10 cellular contexts compared by ENCODE assay signal in genomic region chr16:81778231-81778630, GRCh38. TPM values are rescaled to one million over a fixed set of nuclear protein-coding genes. Genes with fewer than 3 reads are reported as not detected.
DNase-seq lines count a peak whose midpoint lies in the region; ATAC-seq, FAIRE-seq and TF ChIP-seq lines count a peak whose summit lies in the region.
"Had no signal": no experiment of that assay in that cellular context is flagged by ENCODE, and none has a peak within 500 bp of the region (broad histone marks: within the 10 kb centered on the region; RNA-seq: fewer than 3 reads in every experiment).

No MANE protein-coding gene starts in this region.

- TF ChIP-seq CTCF in RWPE2 (IDR thresholded peaks at IDR 0.05; ENCODE audit: poor library complexity, severe bottlenecking) = no peak
- no peak for TF ChIP-seq CTCF in endothelial cell of umbilical vein (IDR thresholded peaks at IDR 0.05; ENCODE audit: extremely low read depth in 1 of 2, insufficient read depth in 1 of 2, low read depth in 1 of 2, low read length in 2 of 2)
- no peak for TF ChIP-seq CTCF in ovary (IDR thresholded peaks at IDR 0.05)

- peaks cover 15% of the 10 kb centered on the region for H3K4me1 Mint-ChIP-seq in activated T-cell treated with anti-CD3 and anti-CD28 coated beads, Interleukin-2, amount 50 U/mL, for 72 hours (ENCODE audit: low read depth)
- peaks cover 22% of the 10 kb centered on the region for H3K4me1 Mint-ChIP-seq in stimulated activated effector memory CD8-positive, alpha-beta T cell treated with anti-CD3 and anti-CD28 coated beads, Interleukin-12 subunit alpha, Interleukin-12 subunit beta, amount 100 ng/mL, for 72 hours

- no peak overlapping the region for H2AFZ ChIP-seq in endothelial cell of umbilical vein (ENCODE audit: low read depth, low read length)

- H3K9me1 ChIP-seq in endothelial cell of umbilical vein (replicated peaks; ENCODE audit: control insufficient read depth, extremely low read depth, insufficient read depth, low read length) = no peaks in the 10 kb centered on the region

- no peak for FAIRE-seq in endothelial cell of umbilical vein (lab: Jason Lieb, UNC)

- dilution Hi-C loops in endothelial cell of umbilical vein (cut with MboI; ENCODE audit: extremely low pct_ligation_motif_present, low sequenced_read_pairs) = no loop called here

- CTCF ChIA-PET in endothelial cell of umbilical vein (lab: Charles Lee) = interaction anchor here (0.8 to 3.5 kb wide), 3 partner anchors 21 to 95 kb away, joined by 3 to 27 read pairs (median 4); no protein-coding TSS in a partner anchor

- peaks cover 15% of the 10 kb centered on the region for H3K27me3 ChIP-seq in RWPE2 (ENCODE audit: insufficient read depth, poor library complexity, severe bottlenecking)
- peaks cover 5% of the 10 kb centered on the region in 2 experiments for H3K27me3 ChIP-seq in endothelial cell of umbilical vein (ENCODE audit: control insufficient read depth in 2 of 2, insufficient read depth in 2 of 2, low read length in 2 of 2)
- no peaks in the 10 kb centered on the region for H3K27me3 ChIP-seq in ovary

- H3K79me2 ChIP-seq in endothelial cell of umbilical vein (ENCODE audit: control insufficient read depth, insufficient read depth, low read length) = no peaks in the 10 kb centered on the region

- H3K36me3 ChIP-seq in RWPE2 (ENCODE audit: low read depth) = no peaks in the 10 kb centered on the region
- H3K36me3 ChIP-seq in endothelial cell of umbilical vein (ENCODE audit: control insufficient read depth in 2 of 2, extremely low read depth in 1 of 2, insufficient read depth in 2 of 2, low read length in 2 of 2) = no peaks in the 10 kb centered on the region
- no peaks in the 10 kb centered on the region for H3K36me3 ChIP-seq in ovary
- H3K36me3 ChIP-seq: cardiac muscle cell had no signal

- H3K4me3 ChIP-seq in RWPE2 (ENCODE audit: severe bottlenecking) (peak overlapping the region; percentile 71), endothelial cell of umbilical vein (replicated peaks in 1 of 3; ENCODE audit: insufficient read depth in 1 of 3, low read depth in 1 of 3, low read length in 3 of 3) (no peak overlapping the region), ovary (no peak overlapping the region)

- no peaks in the 10 kb centered on the region for H3K9me3 Mint-ChIP-seq in activated T-cell treated with anti-CD3 and anti-CD28 coated beads, Interleukin-2, amount 50 U/mL, for 72 hours
- H3K9me3 Mint-ChIP-seq in stimulated activated effector memory CD8-positive, alpha-beta T cell treated with anti-CD3 and anti-CD28 coated beads, Interleukin-12 subunit alpha, Interleukin-12 subunit beta, amount 100 ng/mL, for 72 hours = no peaks in the 10 kb centered on the region

- ATAC-seq in activated T-cell treated with anti-CD3 and anti-CD28 coated beads, Interleukin-2, amount 50 U/mL, for 72 hours (replicated peaks in 1 of 2) = no peak
- no peak for ATAC-seq in RWPE2 (ENCODE audit: low read depth)
- no peak for ATAC-seq in stimulated activated effector memory CD8-positive, alpha-beta T cell treated with anti-CD3 and anti-CD28 coated beads, Interleukin-12 subunit alpha, Interleukin-12 subunit beta, amount 100 ng/mL, for 72 hours
- no peak for ATAC-seq in Right ventricle myocardium inferior

- H4K20me1 ChIP-seq in endothelial cell of umbilical vein (replicated peaks; ENCODE audit: control insufficient read depth, extremely low read depth, insufficient read depth, low read length) = no peaks in the 10 kb centered on the region

- H3K9me3 ChIP-seq in RWPE2 (ENCODE audit: severe bottlenecking) (no peaks in the 10 kb centered on the region), endothelial cell of umbilical vein (replicated peaks; ENCODE audit: control insufficient read depth, insufficient read depth, low read length) (no peaks in the 10 kb centered on the region), ovary (no peaks in the 10 kb centered on the region)

- peaks cover 0 to 1% of the 10 kb centered on the region in 2 donors for H3K36me3 Mint-ChIP-seq in activated T-cell treated with anti-CD3 and anti-CD28 coated beads, Interleukin-2, amount 50 U/mL, for 72 hours (ENCODE audit: insufficient read depth in 2 of 2)
- H3K36me3 Mint-ChIP-seq in stimulated activated effector memory CD8-positive, alpha-beta T cell treated with anti-CD3 and anti-CD28 coated beads, Interleukin-12 subunit alpha, Interleukin-12 subunit beta, amount 100 ng/mL, for 72 hours = no peaks in the 10 kb centered on the region

- no peak overlapping the region for H3K27ac Mint-ChIP-seq in activated T-cell treated with anti-CD3 and anti-CD28 coated beads, Interleukin-2, amount 50 U/mL, for 72 hours
- peak overlapping the region; percentile 73 for H3K27ac Mint-ChIP-seq in stimulated activated effector memory CD8-positive, alpha-beta T cell treated with anti-CD3 and anti-CD28 coated beads, Interleukin-12 subunit alpha, Interleukin-12 subunit beta, amount 100 ng/mL, for 72 hours

- no TSS peak for BruUV-seq in endothelial cell of umbilical vein (replicated peaks; lab: Mats Ljungman, UMichigan)

- no peak for DNase-seq in activated T-cell treated with anti-CD3 and anti-CD28 coated beads, Interleukin-2, amount 50 U/mL, for 72 hours
- no peak for DNase-seq in activated T-cell treated with anti-CD3 and anti-CD28 coated beads, Interleukin-2, amount 50 U/mL, for 1 hour
- no peak for DNase-seq in RWPE2 (ENCODE audit: low spot score)
- no peak for DNase-seq in endothelial cell of umbilical vein (ENCODE audit: low read depth, low spot score)
- DNase-seq in stimulated activated effector memory CD8-positive, alpha-beta T cell treated with anti-CD3 and anti-CD28 coated beads, Interleukin-12 subunit alpha, Interleukin-12 subunit beta, amount 100 ng/mL, for 72 hours (ENCODE audit: low spot score in 2 of 2) = no peak
- no peak for DNase-seq in ovary
- no peak for DNase-seq in Right ventricle myocardium inferior (ENCODE audit: missing footprints)
- no peak for DNase-seq in NCI-H526 (lab: John Stamatoyannopoulos, UW)

- TF ChIP-seq POLR2A in endothelial cell of umbilical vein (IDR thresholded peaks at IDR 0.05; ENCODE audit: low read depth, low read length) (no peak), ovary (IDR thresholded peaks at IDR 0.05) (no peak)

- H3K4me1 ChIP-seq in RWPE2 (ENCODE audit: insufficient read depth, poor library complexity, severe bottlenecking) (no peaks in the 10 kb centered on the region), endothelial cell of umbilical vein (ENCODE audit: control insufficient read depth, extremely low read depth, insufficient read depth, low read length) (peaks cover 6% of the 10 kb centered on the region), ovary (ENCODE audit: insufficient read depth) (peaks cover 6% of the 10 kb centered on the region)

- 70 to 79% (median 78%) methylated on average over 6 of the region's 6 CpGs for WGBS in ovary, 3 donors

- H3K9ac ChIP-seq in endothelial cell of umbilical vein (replicated peaks; ENCODE audit: extremely low read depth, insufficient read depth, low read length) = no peak overlapping the region

- no peak overlapping the region for H3K27ac ChIP-seq in RWPE2 (ENCODE audit: poor library complexity, severe bottlenecking)
- H3K27ac ChIP-seq in endothelial cell of umbilical vein (ENCODE audit: insufficient read depth, low read depth, low read length) = no peak overlapping the region
- H3K27ac ChIP-seq in ovary = no peak overlapping the region
- H3K27ac ChIP-seq: cardiac muscle cell, epithelial cell of prostate had no signal

- peak overlapping the region; percentile 72 for H3K4me2 ChIP-seq in endothelial cell of umbilical vein (ENCODE audit: insufficient read depth, low read length)

- no peak for TF ChIP-seq EP300 in ovary (IDR thresholded peaks at IDR 0.05)

- H3K27me3 Mint-ChIP-seq in activated T-cell treated with anti-CD3 and anti-CD28 coated beads, Interleukin-2, amount 50 U/mL, for 72 hours (ENCODE audit: low read depth) = peaks cover 55% of the 10 kb centered on the region

- intact Hi-C loops in endothelial cell of umbilical vein (cut with micrococcal nuclease) = loop anchor here (2.0 kb wide), 1 partner anchor 21 kb away; no protein-coding TSS in a partner anchor
- intact Hi-C loops in ovary (cut with DNase I) = no loop called here
- intact Hi-C loops in Right ventricle myocardium inferior (cut with DNase I) = loop anchor here (10.0 kb wide), 1 partner anchor 87 kb away; no protein-coding TSS in a partner anchor

- POLR2A ChIA-PET in endothelial cell of umbilical vein (lab: Charles Lee) = no interaction called here

- peak overlapping the region; percentile 82 to 90 for H3K4me3 Mint-ChIP-seq in activated T-cell treated with anti-CD3 and anti-CD28 coated beads, Interleukin-2, amount 50 U/mL, for 72 hours
- peak overlapping the region; percentile 80 for H3K4me3 Mint-ChIP-seq in stimulated activated effector memory CD8-positive, alpha-beta T cell treated with anti-CD3 and anti-CD28 coated beads, Interleukin-12 subunit alpha, Interleukin-12 subunit beta, amount 100 ng/mL, for 72 hours

TF ChIP-seq in endothelial cell of umbilical vein, 7 proteins besides CTCF, POLR2A, EP300 and RAD21 (continues in another document):
- no peak for TF ChIP-seq POLR2AphosphoS5 (IDR thresholded peaks at IDR 0.05; ENCODE audit: insufficient read depth, low read depth, low read length)
- no peak for TF ChIP-seq JUN (IDR thresholded peaks at IDR 0.05; ENCODE audit: borderline replicate concordance, insufficient read depth, insufficient read length, low read depth)
- TF ChIP-seq EZH2 (IDR thresholded peaks at IDR 0.05; ENCODE audit: borderline replicate concordance, low read depth, low read length, severe bottlenecking) = no peak
- TF ChIP-seq FOS (IDR thresholded peaks at IDR 0.05; ENCODE audit: borderline replicate concordance, insufficient read depth, low read length) = no peak
- TF ChIP-seq MAX (IDR thresholded peaks at IDR 0.05; ENCODE audit: insufficient read depth, insufficient read length) = no peak
- TF ChIP-seq MYC (IDR thresholded peaks at IDR 0.05; ENCODE audit: low read depth, low read length) = no peak

RNA-seq across cellular contexts. Expression of gene PLCG2, which starts 0.9 kb away (rescaled TPM):
- 10 to 100 TPM in 1 of 2 donors, 1 to 10 TPM in 1; 8.0 to 25.6 TPM for total RNA-seq in activated T-cell treated with anti-CD3 and anti-CD28 coated beads, Interleukin-2, amount 50 U/mL, for 72 hours
- total RNA-seq in endothelial cell of umbilical vein = 9.6 and 13.6 TPM in 2 replicates
- 9.1 and 10.8 TPM in 2 replicates for polyA plus RNA-seq in endothelial cell of umbilical vein
- 5.2 and 7.0 TPM in 2 replicates for polyA plus RNA-seq in endothelial cell of umbilical vein (2011; cell fraction: cytosol; rRNA removed)
- 31.5 and 32.8 TPM in 2 replicates for polyA plus RNA-seq in endothelial cell of umbilical vein (2011; cell fraction: nucleus; rRNA removed)
- polyA plus RNA-seq in endothelial cell of umbilical vein (2012) = 5.4 and 5.8 TPM in 2 replicates
- 18.2 and 31.4 TPM in 2 replicates for polyA minus RNA-seq in endothelial cell of umbilical vein
- polyA minus RNA-seq in endothelial cell of umbilical vein (2011; cell fraction: cytosol; rRNA and poly(A)+ RNA removed) = 2.6 TPM
- 27.5 and 31.1 TPM in 2 replicates for polyA minus RNA-seq in endothelial cell of umbilical vein (2011; cell fraction: nucleus; rRNA and poly(A)+ RNA removed)
- total RNA-seq in ovary = 10 to 100 TPM in 1 of 7 donors, 1 to 10 TPM in 6; 3.6 to 16.4 (median 5.6) TPM
- 10 to 100 TPM in 1 of 2 donors, 1 to 10 TPM in 1; 3.3 to 11.8 TPM for polyA plus RNA-seq in ovary
- total RNA-seq in Right ventricle myocardium inferior = 6.9 TPM

Comparison
In these comparisons a context has a peak if more than half of its experiments do, and no peak if none do; other contexts are left out.
1. intact Hi-C loops: an anchor here in endothelial cell of umbilical vein (2.0 kb wide) and Right ventricle myocardium inferior (10.0 kb wide); none called in ovary.